19 cellular contexts compared by ENCODE assay signal in the genomic region with DNA sequence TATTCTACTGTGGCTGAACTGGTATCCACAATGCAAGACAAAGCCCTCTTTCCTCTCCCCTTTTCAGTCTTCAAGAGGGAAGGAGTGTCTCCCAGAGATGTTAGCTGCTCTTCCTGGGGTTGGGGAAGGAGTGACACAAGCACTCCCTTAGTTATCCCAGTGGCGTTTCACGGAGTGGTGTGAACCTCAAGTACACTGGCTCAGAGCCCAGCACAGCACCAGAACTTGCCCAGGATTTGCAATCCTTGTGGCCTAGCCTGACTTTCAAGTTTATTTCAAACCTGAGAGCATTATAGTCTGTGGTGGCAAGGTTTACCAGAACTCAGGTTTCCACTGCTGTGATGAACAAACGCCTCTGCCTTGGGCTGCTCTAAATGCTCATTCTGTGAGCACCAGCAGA.
A peak's percentile ranks its signal among the peaks of the same experiment; 100 is the strongest.
DNase-seq lines count a peak whose midpoint lies in the region; ATAC-seq and TF ChIP-seq lines count a peak whose summit lies in the region.
"Had no signal": no experiment of that assay in that cellular context is flagged by ENCODE, and none has a peak within 500 bp of the region (broad histone marks: within the 10 kb centered on the region; RNA-seq: fewer than 3 reads in every experiment).

No MANE protein-coding gene starts in this region.

- TF ChIP-seq CTCF in fibroblast of lung (conservative IDR thresholded peaks at IDR 0.05 in 1 of 2, IDR thresholded peaks at IDR 0.05 in 1 of 2; ENCODE audit: low read depth in 1 of 2, low read length in 2 of 2) = no peak
- TF ChIP-seq CTCF in prostate gland (IDR thresholded peaks at IDR 0.05) = no peak

- no peaks in the 10 kb centered on the region for H3K27me3 Mint-ChIP-seq in stimulated activated memory B cell treated with anti-CD40 and anti-IgM and Interleukin-4, amounts not matched to agents 10 μg/mL and 1 μg/mL and 100 μg/mL, for 72 hours
- H3K27me3 Mint-ChIP-seq: CD4-positive, CD25-positive, alpha-beta regulatory T cell had no signal

- intact Hi-C loops in right cardiac atrium (cut with DNase I) = no loop called here
- intact Hi-C loops in Right ventricle myocardium inferior (cut with DNase I) = no loop called here
- intact Hi-C loops in prostate gland (cut with DNase I) = no loop called here

- TF ChIP-seq POLR2A in prostate gland (IDR thresholded peaks at IDR 0.05) = no peak

- H3K27me3 ChIP-seq in right cardiac atrium (ENCODE audit: control insufficient read depth, insufficient read depth) (no peaks in the 10 kb centered on the region), fibroblast of lung (ENCODE audit: control insufficient read depth, insufficient read depth, low read length) (no peaks in the 10 kb centered on the region), prostate gland (replicated peaks; ENCODE audit: insufficient read depth) (no peaks in the 10 kb centered on the region)

- H3K4me1 ChIP-seq in right cardiac atrium (ENCODE audit: control insufficient read depth, insufficient read depth, low read length) (peaks cover 4% of the 10 kb centered on the region), fibroblast of lung (ENCODE audit: control insufficient read depth, extremely low read depth, insufficient read depth, low read length) (no peaks in the 10 kb centered on the region), prostate gland (replicated peaks) (no peaks in the 10 kb centered on the region)

- ATAC-seq in right cardiac atrium (peak; percentile 58 to 77), Right ventricle myocardium inferior (no peak)
- ATAC-seq in stimulated activated memory B cell treated with anti-CD40 and anti-IgM and Interleukin-4, amounts not matched to agents 10 μg/mL and 1 μg/mL and 100 μg/mL, for 72 hours = peak; percentile 24

- H4K20me1 ChIP-seq in fibroblast of lung (ENCODE audit: control insufficient read depth, extremely low read depth, insufficient read depth, low read length) = no peaks in the 10 kb centered on the region

- H3K36me3 ChIP-seq in fibroblast of lung (ENCODE audit: control insufficient read depth, insufficient read depth, low read length) (no peaks in the 10 kb centered on the region), prostate gland (no peaks in the 10 kb centered on the region)

- H3K9ac ChIP-seq in fibroblast of lung (ENCODE audit: insufficient read depth, low read length) = no peak overlapping the region

- 48% methylated on average over 3 of the region's 3 CpGs for WGBS in right cardiac atrium
- 34% methylated on average over 3 of the region's 3 CpGs for WGBS in prostate gland

- no peak overlapping the region for H3K27ac Mint-ChIP-seq in stimulated activated memory B cell treated with anti-CD40 and anti-IgM and Interleukin-4, amounts not matched to agents 10 μg/mL and 1 μg/mL and 100 μg/mL, for 72 hours
- H3K27ac Mint-ChIP-seq: CD4-positive, CD25-positive, alpha-beta regulatory T cell had no signal

- no peaks in the 10 kb centered on the region for H3K9me3 Mint-ChIP-seq in stimulated activated memory B cell treated with anti-CD40 and anti-IgM and Interleukin-4, amounts not matched to agents 10 μg/mL and 1 μg/mL and 100 μg/mL, for 72 hours

- no peaks in the 10 kb centered on the region for H3K79me2 ChIP-seq in fibroblast of lung (ENCODE audit: control insufficient read depth, insufficient read depth, low read length)

- H3K9me3 ChIP-seq in right cardiac atrium (ENCODE audit: control insufficient read depth, low read length) (no peaks in the 10 kb centered on the region), fibroblast of lung (ENCODE audit: control insufficient read depth, insufficient read depth, low read depth, low read length) (no peaks in the 10 kb centered on the region), prostate gland (no peaks in the 10 kb centered on the region)

- DNase-seq in right cardiac atrium = peak; percentile 12 to 65 (median 46)
- no peak for DNase-seq in Right ventricle myocardium inferior (ENCODE audit: missing footprints)
- peak; percentile 43 for DNase-seq in astrocyte of the hippocampus (ENCODE audit: low read depth, low spot score)
- DNase-seq in fibroblast of lung (ENCODE audit: low read depth in 2 of 2) = peak; percentile 11 to 22
- no peak for DNase-seq in NCI-H2081 treated with DMSO at 0.1 percent for 48 hours (lab: John Stamatoyannopoulos, UW)
- DNase-seq in activated CD4-positive, alpha-beta T cell treated with anti-CD3 and anti-CD28 coated beads, Interleukin-2, amount 50 U/mL, for 1 hour = no peak
- no peak for DNase-seq in prostate gland (ENCODE audit: low spot score)
- DNase-seq: ACHN; Calu3; CD4-positive, CD25-positive, alpha-beta regulatory T cell; GF-D8; GOT3; MV-4-11; NCI-H1436; NCI-H2081; NCI-H226; NCI-H526 treated with DMSO at 0.1 percent for 48 hours had no signal

- no peak overlapping the region for H3K4me2 ChIP-seq in fibroblast of lung (ENCODE audit: extremely low read depth, insufficient read depth, low read length)

- H3K27ac ChIP-seq in right cardiac atrium (ENCODE audit: low read length) = no peak overlapping the region
- no peak overlapping the region for H3K27ac ChIP-seq in fibroblast of lung (ENCODE audit: insufficient read depth, low read length)
- H3K27ac ChIP-seq in prostate gland = no peak overlapping the region
- H3K27ac ChIP-seq: RWPE1 had no signal

- no peak overlapping the region for H2AFZ ChIP-seq in fibroblast of lung (ENCODE audit: low read length)

- H3K36me3 Mint-ChIP-seq in stimulated activated memory B cell treated with anti-CD40 and anti-IgM and Interleukin-4, amounts not matched to agents 10 μg/mL and 1 μg/mL and 100 μg/mL, for 72 hours = no peaks in the 10 kb centered on the region
- H3K36me3 Mint-ChIP-seq: CD4-positive, CD25-positive, alpha-beta regulatory T cell had no signal

- H3K4me1 Mint-ChIP-seq in stimulated activated memory B cell treated with anti-CD40 and anti-IgM and Interleukin-4, amounts not matched to agents 10 μg/mL and 1 μg/mL and 100 μg/mL, for 72 hours = no peaks in the 10 kb centered on the region
- H3K4me1 Mint-ChIP-seq: CD4-positive, CD25-positive, alpha-beta regulatory T cell had no signal

- H3K4me3 ChIP-seq in right cardiac atrium (ENCODE audit: low read length) (no peak overlapping the region), fibroblast of lung (replicated peaks in 1 of 4; ENCODE audit: control extremely low read depth in 1 of 4, insufficient read depth in 1 of 4, low read depth in 3 of 4, low read length in 4 of 4) (no peak overlapping the region), prostate gland (no peak overlapping the region)

- no peak overlapping the region for H3K4me3 Mint-ChIP-seq in stimulated activated memory B cell treated with anti-CD40 and anti-IgM and Interleukin-4, amounts not matched to agents 10 μg/mL and 1 μg/mL and 100 μg/mL, for 72 hours
- H3K4me3 Mint-ChIP-seq: CD4-positive, CD25-positive, alpha-beta regulatory T cell had no signal

Comparison
In these comparisons a context has a peak if more than half of its experiments do, and no peak if none do; other contexts are left out.
1. DNase-seq: peak in right cardiac atrium (3 of 3), astrocyte of the hippocampus (single experiment) and fibroblast of lung (2 of 2); none in Right ventricle myocardium inferior (single experiment), NCI-H2081 treated with DMSO at 0.1 percent for 48 hours (single experiment), activated CD4-positive, alpha-beta T cell treated with anti-CD3 and anti-CD28 coated beads, Interleukin-2, amount 50 U/mL, for 1 hour (single experiment) and prostate gland (single experiment).